Comparison of ENCODE assay signal across 1 cellular context in genomic region chr22:44842417-44842816, GRCh38.
TF ChIP-seq lines count a peak whose summit lies in the region.

No MANE protein-coding gene starts in this region.

TF ChIP-seq in HEK293, 187 proteins besides CTCF, POLR2A, EP300 and RAD21 (continued from another document):
- TF ChIP-seq ZNF585B (tag by site-specific recombination; IDR thresholded peaks at IDR 0.05), result no peak
- no peak for TF ChIP-seq ZNF140 (tag by site-specific recombination; IDR thresholded peaks at IDR 0.05)
- TF ChIP-seq PRDM10 (tag by site-specific recombination; IDR thresholded peaks at IDR 0.05), result 0 out of 2 replicates have a peak, but pooled peaks have one; percentile 21
